ENCODE assay signal across 11 cellular contexts in the genomic region with DNA sequence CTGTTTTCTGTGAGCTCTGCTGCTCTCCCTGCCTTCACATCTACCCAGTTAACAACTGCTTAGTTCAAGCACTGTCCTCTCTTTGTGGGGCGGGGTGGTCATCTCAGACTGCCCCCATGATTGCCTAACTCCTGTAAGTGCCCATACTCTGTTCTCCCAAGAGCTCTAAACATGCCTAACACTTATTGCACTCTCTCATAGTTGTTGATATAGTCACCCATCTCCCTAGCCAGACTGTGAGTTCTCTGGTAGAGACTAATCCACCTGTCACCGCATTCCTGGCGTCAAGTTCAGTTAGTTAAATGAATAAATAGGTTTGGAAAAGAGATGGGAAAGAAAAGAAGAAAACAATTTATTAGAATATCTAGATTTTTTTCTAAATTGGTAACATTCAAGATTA. TPM values are rescaled to one million over a fixed set of nuclear protein-coding genes. Genes with fewer than 3 reads are reported as not detected.
DNase-seq lines count a peak whose midpoint lies in the region; ATAC-seq and TF ChIP-seq lines count a peak whose summit lies in the region.
"Had no signal": no experiment of that assay in that cellular context is flagged by ENCODE, and none has a peak within 500 bp of the region (broad histone marks: within the 10 kb centered on the region; RNA-seq: fewer than 3 reads in every experiment).

No MANE protein-coding gene starts in this region.

- H3K9me3 ChIP-seq in AG04450 (ENCODE audit: control insufficient read depth, insufficient read depth, low read length) (no peaks in the 10 kb centered on the region), esophagus muscularis mucosa (no peaks in the 10 kb centered on the region)

- DNase-seq in AG04450 (ENCODE audit: low read depth, low spot score) (peak; percentile 76), NCI-H226 (peak; percentile 62), esophagus muscularis mucosa (ENCODE audit: extremely low spot score) (no peak), COLO829 (ENCODE audit: low spot score) (no peak), kidney glomerular epithelial cell (lab: John Stamatoyannopoulos, UW) (no peak), COR-L47 (lab: John Stamatoyannopoulos, UW) (no peak)
- DNase-seq: NCI-H345 had no signal

- TF ChIP-seq POLR2A in esophagus muscularis mucosa (IDR thresholded peaks at IDR 0.05; ENCODE audit: low read depth), result no peak

- no peak overlapping the region for H3K9ac ChIP-seq in rectal smooth muscle tissue (ENCODE audit: low read length)

- no peak for TF ChIP-seq EP300 in esophagus muscularis mucosa (IDR thresholded peaks at IDR 0.05)

- intact Hi-C loops in esophagus muscularis mucosa (cut with DNase I), result no loop called here

- CTCF ChIA-PET in AG04450 (lab: Charles Lee), result no interaction called here

- TF ChIP-seq CTCF in AG04450 (IDR thresholded peaks at IDR 0.05; ENCODE audit: low read depth, low read length), result no peak
- TF ChIP-seq CTCF in esophagus muscularis mucosa (IDR thresholded peaks at IDR 0.05), result no peak

- no peaks in the 10 kb centered on the region for H3K27me3 ChIP-seq in AG04450 (ENCODE audit: control insufficient read depth, insufficient read depth, low read length)
- H3K27me3 ChIP-seq in esophagus muscularis mucosa, result no peaks in the 10 kb centered on the region
- no peaks in the 10 kb centered on the region for H3K27me3 ChIP-seq in rectal smooth muscle tissue (ENCODE audit: control insufficient read depth, insufficient read depth, low read length)

- H3K36me3 ChIP-seq in esophagus muscularis mucosa (no peaks in the 10 kb centered on the region), rectal smooth muscle tissue (ENCODE audit: control insufficient read depth, insufficient read depth, low read length) (no peaks in the 10 kb centered on the region)

- H3K4me3 ChIP-seq in AG04450 (ENCODE audit: low read depth, low read length) (no peak overlapping the region), esophagus muscularis mucosa (no peak overlapping the region), rectal smooth muscle tissue (ENCODE audit: low read length) (no peak overlapping the region)

- H3K27ac ChIP-seq in AG04450 (ENCODE audit: low read depth, low read length) (peak overlapping the region; percentile 90), esophagus muscularis mucosa (replicated peaks in 1 of 4) (peak overlapping the region; percentile 19 to 48 (median 24)), rectal smooth muscle tissue (ENCODE audit: low read depth, low read length) (peak overlapping the region; percentile 12)

- H3K4me1 ChIP-seq in esophagus muscularis mucosa, result peaks cover 0 to 23% (median 11%) of the 10 kb centered on the region in 4 donors
- H3K4me1 ChIP-seq in rectal smooth muscle tissue (ENCODE audit: control insufficient read depth, insufficient read depth, low read length), result peaks cover 4% of the 10 kb centered on the region

- WGBS in esophagus muscularis mucosa, result 84% methylated on average over 3 of the region's 3 CpGs

- POLR2A ChIA-PET in AG04450 (lab: Yijun Ruan, JAX), result interaction anchor here (0.5 to 2.9 kb wide), 11 partner anchors 93 to 1005 kb away, joined by 3 to 25 read pairs (median 4); no protein-coding TSS in a partner anchor

- ATAC-seq in GM19395 (IDR thresholded peaks at IDR 0.05; ENCODE audit: unreplicated experiment), result no peak

RNA-seq across cellular contexts. Expression of a gene that starts 18.3 kb away (rescaled TPM):
- polyA plus RNA-seq in AG04450 (2011; rRNA removed), result 0.58 and 0.77 TPM in 2 replicates
- 1.1 TPM in 2 replicates for polyA minus RNA-seq in AG04450 (2011; rRNA and poly(A)+ RNA removed)
- 1 to 10 TPM; 1.5 to 7.9 (median 5.4) TPM for total RNA-seq in esophagus muscularis mucosa
- total RNA-seq: activated T-helper 1 cell treated with anti-CD3 and anti-CD28 coated beads, Interleukin-12 subunit alpha, Interleukin-12 subunit beta, Interleukin-2, Interleukin-4 antibody, amounts not matched to agents 30 ng/mL and 10 ng/mL and 1 ng/mL, durations not matched to agents 14 hours and 24 hours and 36 hours; mononuclear cell had no signal

Comparison
In these comparisons a context has a peak if more than half of its experiments do, and no peak if none do; other contexts are left out.
1. DNase-seq: peak in AG04450 (single experiment) and NCI-H226 (single experiment); none in esophagus muscularis mucosa (single experiment), COLO829 (single experiment), kidney glomerular epithelial cell (single experiment) and COR-L47 (single experiment).
2. H3K27ac ChIP-seq: peak in every context shown above with its lines; median percentile 90 in AG04450; 24 in esophagus muscularis mucosa; 12 in rectal smooth muscle tissue.